In the genomic region with DNA sequence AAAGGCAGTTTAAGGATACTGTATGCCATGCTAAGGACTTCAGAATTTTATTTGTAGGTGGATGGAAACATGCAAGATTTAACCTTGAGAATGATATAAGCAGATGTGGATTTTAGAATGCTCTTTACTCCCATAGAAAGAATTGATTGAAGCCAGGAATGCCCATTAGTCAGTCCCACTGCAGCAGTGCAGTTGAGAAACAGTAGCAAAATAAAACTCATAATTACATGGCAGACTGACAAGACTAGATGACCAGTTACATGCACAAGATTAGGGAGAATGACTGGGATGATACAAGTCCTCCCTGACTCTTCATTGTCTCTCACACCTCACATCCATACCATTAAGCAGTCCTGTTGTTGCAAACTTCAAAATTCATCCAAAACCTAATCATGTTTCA, we compare ENCODE assay signal across 22 cellular contexts.
"Had no signal": no experiment of that assay in that cellular context is flagged by ENCODE, and none has a peak within 500 bp of the region (broad histone marks: within the 10 kb centered on the region; RNA-seq: fewer than 3 reads in every experiment).

No MANE protein-coding gene starts in this region.

- ATAC-seq: effector memory CD8-positive, alpha-beta T cell; esophagus mucosa; gastrocnemius medialis; heart right ventricle; left cardiac atrium; left lung; left ventricle myocardium superior; lower lobe of right lung; mucosa of descending colon had no signal

- DNase-seq: colonic mucosa; cortex of kidney; effector CD8-positive, alpha-beta T cell; effector memory CD8-positive, alpha-beta T cell; endodermal cell; erythroblast; esophagus squamous epithelium; foreskin fibroblast; foreskin melanocyte; gastrocnemius medialis; glutamatergic neuron; head of caudate nucleus; heart right ventricle; hippocampal formation; left cardiac atrium; left lung; left ventricle myocardium superior; lower lobe of right lung; mesenchymal stem cell; mucosa of descending colon; naive B cell had no signal
